In the genomic region with DNA sequence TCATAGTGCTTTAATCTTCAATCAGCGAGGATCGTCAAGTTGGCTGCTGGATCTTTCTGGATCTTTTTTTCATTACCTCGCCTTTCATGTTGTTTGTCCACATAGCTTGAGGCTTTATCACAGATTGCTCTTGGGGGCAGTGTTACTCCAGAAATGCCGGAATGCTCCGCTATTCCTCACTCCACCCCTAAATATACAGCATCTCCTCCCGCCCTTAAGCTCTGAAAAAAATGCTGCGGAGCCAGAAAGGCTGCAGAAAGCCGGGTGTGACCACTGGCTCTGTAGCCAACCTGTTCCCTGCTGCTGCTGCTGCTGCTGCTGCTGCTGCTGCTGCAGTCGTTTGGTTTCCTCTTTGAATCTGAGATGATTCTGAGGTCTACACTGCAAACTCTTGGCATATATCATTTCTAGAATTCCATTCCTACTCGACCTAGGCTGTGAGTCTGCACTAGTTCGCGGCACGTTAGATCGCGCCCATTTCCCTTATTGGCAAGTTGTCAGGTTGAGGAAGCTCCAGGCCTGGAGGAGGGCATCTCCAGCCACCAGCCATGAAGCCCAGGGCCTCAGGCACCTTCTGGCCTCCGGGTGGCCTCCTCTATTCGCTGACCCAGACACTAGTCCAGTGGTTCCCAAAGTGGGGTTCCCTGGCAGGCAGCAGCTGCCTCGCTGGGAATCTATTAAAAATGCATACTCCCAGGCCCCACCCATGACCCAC, we compare ENCODE assay signal across 8 cellular contexts. TPM values are rescaled to one million over a fixed set of nuclear protein-coding genes. Genes with fewer than 3 reads are reported as not detected.
DNase-seq lines count a peak whose midpoint lies in the region; ATAC-seq and TF ChIP-seq lines count a peak whose summit lies in the region.

No MANE protein-coding gene starts in this region.

- H3K4me1 ChIP-seq in heart left ventricle: peaks cover 0 to 8% (median 0%) of the 10 kb centered on the region in 12 donors
- no peaks in the 10 kb centered on the region for H3K4me1 ChIP-seq in aorta (ENCODE audit: control insufficient read depth in 1 of 2, insufficient read depth in 2 of 2, low read length in 2 of 2)

- H3K36me3 ChIP-seq in heart left ventricle: no peaks in the 10 kb centered on the region
- no peaks in the 10 kb centered on the region for H3K36me3 ChIP-seq in aorta (ENCODE audit: control insufficient read depth in 1 of 2, insufficient read depth in 2 of 2, low read length in 1 of 2)

- peak; percentile 91 for ATAC-seq in GM21786 (IDR thresholded peaks at IDR 0.05; ENCODE audit: unreplicated experiment)
- peak; percentile 76 to 88 (median 87) for ATAC-seq in T-cell (replicated peaks in 1 of 4)
- ATAC-seq in heart left ventricle: peak; percentile 75 to 98 (median 95)
- peak; percentile 92 for ATAC-seq in aorta (ENCODE audit: low FRiP score)

- peaks cover 0 to 11% (median 7%) of the 10 kb centered on the region in 3 donors for H3K4me1 Mint-ChIP-seq in T-cell

- CTCF ChIA-PET in T-cell (lab: Charles Lee): interaction anchor here in 1 of 2 donors (0.7 to 1.1 kb wide), 2 partner anchors 1130 to 1581 kb away, joined by 3 to 6 read pairs; no protein-coding TSS in a partner anchor

- TF ChIP-seq POLR2A in NB4 (IDR thresholded peaks at IDR 0.05; ENCODE audit: extremely low read depth, insufficient read length) (no peak), heart left ventricle (IDR thresholded peaks at IDR 0.05) (no peak)

- peaks cover 0 to 4% of the 10 kb centered on the region in 2 donors for H3K27me3 Mint-ChIP-seq in T-cell

- peak overlapping the region; percentile 17 to 47 (median 31) for H3K4me3 Mint-ChIP-seq in T-cell

- TF ChIP-seq CTCF in NB4 (IDR thresholded peaks at IDR 0.05; ENCODE audit: low read depth, low read length) (peak; percentile 18), heart left ventricle (IDR thresholded peaks at IDR 0.05) (peak in 11 of 12 donors; percentile 9 to 59 (median 44))

- H3K9me3 ChIP-seq in heart left ventricle (no peaks in the 10 kb centered on the region), aorta (ENCODE audit: control insufficient read depth, low read length) (no peaks in the 10 kb centered on the region)

- H3K27ac Mint-ChIP-seq in T-cell: peak overlapping the region; percentile 21 to 71

- peak; percentile 79 for DNase-seq in D341Med (ENCODE audit: low spot score)
- DNase-seq in NB4 (ENCODE audit: low read depth): peak; percentile 80
- peak; percentile 11 to 66 (median 50) for DNase-seq in T-cell
- DNase-seq in amniotic epithelial cell (ENCODE audit: low read depth): peak; percentile 86
- peak; percentile 62 to 81 (median 73) for DNase-seq in heart left ventricle
- DNase-seq in putamen (ENCODE audit: low spot score): peak; percentile 84
- DNase-seq in aorta: peak in 1 of 2 donors; percentile 81

- no peaks in the 10 kb centered on the region for H3K9me3 Mint-ChIP-seq in T-cell

- H3K27ac ChIP-seq in heart left ventricle (no peak overlapping the region), aorta (ENCODE audit: low read depth in 1 of 2, low read length in 2 of 2) (no peak overlapping the region)

- H3K4me3 ChIP-seq in NB4 (ENCODE audit: low read depth, low read length) (no peak overlapping the region), heart left ventricle (peak overlapping the region in 5 of 12 donors; percentile 12 to 28 (median 19)), aorta (ENCODE audit: low read length in 2 of 2) (no peak overlapping the region)

- WGBS in heart left ventricle, 4 donors: 15 to 49% (median 28%) methylated on average over 17 to 18 of the region's 18 CpGs
- WGBS in aorta, 2 donors: 10 to 39% methylated on average over 18 of the region's 18 CpGs

- H3K36me3 Mint-ChIP-seq in T-cell: no peaks in the 10 kb centered on the region

- no peaks in the 10 kb centered on the region for H3K27me3 ChIP-seq in heart left ventricle
- H3K27me3 ChIP-seq in aorta (ENCODE audit: control insufficient read depth in 1 of 2, insufficient read depth in 2 of 2, low read length in 1 of 2): no peaks in the 10 kb centered on the region

- intact Hi-C loops in heart left ventricle (cut with DNase I) (no loop called here), aorta (cut with DNase I) (no loop called here)

- POLR2A ChIA-PET in T-cell (lab: Charles Lee): interaction anchor here (0.6 to 0.7 kb wide), 2 partner anchors 22 to 290 kb away, joined by 4 read pairs; no protein-coding TSS in a partner anchor

RNA-seq across cellular contexts. Expression of gene WDR13, which starts 34.2 kb away (rescaled TPM):
- total RNA-seq in T-cell (10 to 100 TPM; 39.0 to 65.9 (median 59.3) TPM), heart left ventricle (100 to 1,000 TPM; 123 to 235 (median 150) TPM), aorta (100 to 1,000 TPM; 110 to 112 TPM)
- polyA plus RNA-seq in heart left ventricle (100 to 1,000 TPM; 209 to 281 TPM), aorta (100 to 1,000 TPM; 103 to 337 TPM)

RNA-seq across cellular contexts. Expression of gene WAS, which starts 52.1 kb away (rescaled TPM):
- total RNA-seq in T-cell: 100 to 1,000 TPM in 3 of 5 donors, 10 to 100 TPM in 2; 92.0 to 118 (median 103) TPM
- total RNA-seq in heart left ventricle: 10 to 100 TPM in 1 of 9 donors, 1 to 10 TPM in 8; 1.1 to 26.8 (median 3.0) TPM
- 1 to 10 TPM; 1.5 to 1.8 TPM for polyA plus RNA-seq in heart left ventricle
- 10 to 100 TPM; 12.4 to 19.9 TPM for total RNA-seq in aorta
- polyA plus RNA-seq in aorta: 1 to 10 TPM in 1 of 2 donors, under 1 TPM in 1; 0.90 to 9.6 TPM

RNA-seq across cellular contexts. Expression of gene RBM3, which starts 57.2 kb away (rescaled TPM):
- total RNA-seq in T-cell (100 to 1,000 TPM; 212 to 345 (median 222) TPM), heart left ventricle (100 to 1,000 TPM in 5 of 9 donors, 10 to 100 TPM in 4; 34.5 to 172 (median 111) TPM), aorta (100 to 1,000 TPM; 194 to 285 TPM)
- polyA plus RNA-seq in heart left ventricle (100 to 1,000 TPM in 1 of 2 donors, 10 to 100 TPM in 1; 56.5 to 187 TPM), aorta (100 to 1,000 TPM; 128 to 299 TPM)
